ENCODE assay signal across 1 cellular context in the genomic region with DNA sequence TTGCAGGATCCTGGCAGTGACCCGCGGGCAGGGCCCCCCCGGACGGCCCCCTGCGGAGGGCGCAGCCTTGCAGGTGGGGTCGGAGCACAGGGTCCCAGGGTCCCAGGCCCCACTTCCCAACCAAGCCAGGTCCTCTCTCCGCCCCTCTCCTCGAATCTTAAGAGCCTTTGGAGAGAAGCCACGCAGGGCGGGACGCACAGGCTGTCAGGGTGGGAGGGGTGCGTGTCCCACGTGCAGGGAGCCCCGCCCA.
TF ChIP-seq lines count a peak whose summit lies in the region.

No MANE protein-coding gene starts in this region.

TF ChIP-seq in endothelial cell of umbilical vein, 7 proteins besides CTCF, POLR2A, EP300 and RAD21:
- TF ChIP-seq JUN (IDR thresholded peaks at IDR 0.05; ENCODE audit: borderline replicate concordance, insufficient read depth, insufficient read length, low read depth) (no peak), GATA2 (IDR thresholded peaks at IDR 0.05; ENCODE audit: insufficient read depth, insufficient read length, low read depth, low read length) (no peak), FOS (IDR thresholded peaks at IDR 0.05; ENCODE audit: borderline replicate concordance, insufficient read depth, low read length) (no peak), POLR2AphosphoS5 (IDR thresholded peaks at IDR 0.05; ENCODE audit: insufficient read depth, low read depth, low read length) (no peak), EZH2 (IDR thresholded peaks at IDR 0.05; ENCODE audit: borderline replicate concordance, low read depth, low read length, severe bottlenecking) (no peak), MYC (IDR thresholded peaks at IDR 0.05; ENCODE audit: low read depth, low read length) (peak; percentile 78)
- TF ChIP-seq, protein P1, sequence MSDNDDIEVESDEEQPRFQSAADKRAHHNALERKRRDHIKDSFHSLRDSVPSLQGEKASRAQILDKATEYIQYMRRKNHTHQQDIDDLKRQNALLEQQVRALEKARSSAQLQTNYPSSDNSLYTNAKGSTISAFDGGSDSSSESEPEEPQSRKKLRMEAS (IDR thresholded peaks at IDR 0.05; ENCODE audit: insufficient read depth, insufficient read length) = peak; percentile 87
